In the genomic region with DNA sequence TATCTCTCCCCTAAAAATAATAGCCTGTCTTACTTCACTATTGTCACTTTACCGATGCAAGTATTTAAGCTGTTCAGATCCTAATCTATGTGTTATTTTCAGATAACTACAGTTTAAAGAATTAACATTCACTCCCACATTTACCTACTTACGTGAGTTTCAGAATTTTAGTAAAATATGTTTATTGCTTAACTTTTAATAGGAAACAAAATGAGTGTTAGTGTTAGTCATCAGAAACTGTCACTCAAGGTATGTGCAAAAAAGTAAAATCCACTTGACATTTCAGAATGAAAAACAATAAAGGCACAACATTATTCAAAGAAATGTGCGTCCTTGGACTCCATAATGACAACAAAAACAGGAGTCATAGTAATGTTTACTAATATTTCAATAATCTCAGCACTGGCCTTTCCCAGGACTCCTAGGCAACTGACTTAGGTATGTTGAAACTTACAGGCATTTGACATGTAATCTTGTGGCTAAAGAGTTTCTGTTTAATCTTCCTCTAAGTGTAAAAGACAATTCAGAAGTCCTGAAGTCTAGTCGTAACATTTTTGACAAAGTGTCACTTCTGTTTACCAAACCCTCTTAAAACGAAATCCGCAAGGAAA, we compare ENCODE assay signal across 16 cellular contexts. TPM values are rescaled to one million over a fixed set of nuclear protein-coding genes. Genes with fewer than 3 reads are reported as not detected.
DNase-seq lines count a peak whose midpoint lies in the region; ATAC-seq and TF ChIP-seq lines count a peak whose summit lies in the region.
"Had no signal": no experiment of that assay in that cellular context is flagged by ENCODE, and none has a peak within 500 bp of the region (broad histone marks: within the 10 kb centered on the region; RNA-seq: fewer than 3 reads in every experiment).

No MANE protein-coding gene starts in this region.

- H3K9me3 Mint-ChIP-seq in CD4-positive, CD25-positive, alpha-beta regulatory T cell, result no peaks in the 10 kb centered on the region
- no peaks in the 10 kb centered on the region for H3K9me3 Mint-ChIP-seq in activated naive CD8-positive, alpha-beta T cell treated with anti-CD3 and anti-CD28 coated beads, Interleukin-2, amount 50 U/mL, for 24 hours
- H3K9me3 Mint-ChIP-seq: activated B cell treated with CpG ODN at 0.5 μM for 24 hours; activated T-cell treated with anti-CD3 and anti-CD28 coated beads, Interleukin-2, amount 50 U/mL, for 24 hours had no signal

- H2BK120ac ChIP-seq in mesenchymal stem cell (ENCODE audit: low read depth, low read length), result no peak overlapping the region

- no peak overlapping the region for H2AK5ac ChIP-seq in mesenchymal stem cell (ENCODE audit: low read length, severe bottlenecking)

- peaks cover 46% of the 10 kb centered on the region for H3K4me1 ChIP-seq in CD4-positive, CD25-positive, alpha-beta regulatory T cell (ENCODE audit: control insufficient read depth, insufficient read depth, low read length, poor library complexity, severe bottlenecking)
- H3K4me1 ChIP-seq in HEK293 (ENCODE audit: control insufficient read depth, insufficient read depth, low read length) (peaks cover 62% of the 10 kb centered on the region), mesenchymal stem cell (ENCODE audit: control insufficient read depth, insufficient read depth, low read depth, low read length) (peaks cover 4% of the 10 kb centered on the region)

- POLR2A ChIA-PET in HEK293 (lab: Yijun Ruan, JAX), result interaction anchor here (1.3 kb wide), 1 partner anchor 11 kb away, joined by 5 read pairs; no protein-coding TSS in a partner anchor

- WGBS in mesenchymal stem cell, result 60% methylated on average over 3 of the region's 6 CpGs

- H2AFZ ChIP-seq in mesenchymal stem cell (ENCODE audit: low read depth, low read length), result no peak overlapping the region

- H3K4ac ChIP-seq in mesenchymal stem cell (ENCODE audit: low read depth in 1 of 2, low read length in 2 of 2), result no peak overlapping the region

- no peak overlapping the region for H2BK12ac ChIP-seq in mesenchymal stem cell (ENCODE audit: low read length in 2 of 2)

- no peak overlapping the region for H2BK5ac ChIP-seq in mesenchymal stem cell (ENCODE audit: low read depth, low read length, poor library complexity, severe bottlenecking)

- no peaks in the 10 kb centered on the region for H3K27me3 ChIP-seq in CD4-positive, CD25-positive, alpha-beta regulatory T cell (ENCODE audit: control insufficient read depth, insufficient read depth, low read length)
- H3K27me3 ChIP-seq in mesenchymal stem cell (ENCODE audit: control insufficient read depth in 1 of 2, insufficient read depth in 1 of 2, low read length in 2 of 2), result no peaks in the 10 kb centered on the region

- H4K8ac ChIP-seq in mesenchymal stem cell (ENCODE audit: low read length), result no peak overlapping the region

- H3K4me1 Mint-ChIP-seq in CD4-positive, CD25-positive, alpha-beta regulatory T cell, result peaks cover 30 to 63% (median 58%) of the 10 kb centered on the region in 4 donors
- peaks cover 55% of the 10 kb centered on the region for H3K4me1 Mint-ChIP-seq in activated naive CD8-positive, alpha-beta T cell treated with anti-CD3 and anti-CD28 coated beads, Interleukin-2, amount 50 U/mL, for 24 hours

- H3K36me3 ChIP-seq in CD4-positive, CD25-positive, alpha-beta regulatory T cell (ENCODE audit: control insufficient read depth, insufficient read depth, low read length), result peaks cover 31% of the 10 kb centered on the region
- H3K36me3 ChIP-seq in HEK293 (ENCODE audit: control insufficient read depth in 2 of 2, insufficient read depth in 1 of 2, low read length in 2 of 2) (no peaks in the 10 kb centered on the region), mesenchymal stem cell (ENCODE audit: control insufficient read depth in 1 of 2, insufficient read depth in 2 of 2, low read depth in 1 of 2, low read length in 2 of 2) (peaks cover 0 to 12% of the 10 kb centered on the region in 2 experiments)

- H4K91ac ChIP-seq in mesenchymal stem cell (ENCODE audit: low read length), result no peak overlapping the region

- peaks cover 14% of the 10 kb centered on the region for H3K27me3 Mint-ChIP-seq in CD4-positive, CD25-positive, alpha-beta regulatory T cell
- no peaks in the 10 kb centered on the region for H3K27me3 Mint-ChIP-seq in activated naive CD8-positive, alpha-beta T cell treated with anti-CD3 and anti-CD28 coated beads, Interleukin-2, amount 50 U/mL, for 24 hours
- H3K27me3 Mint-ChIP-seq: activated B cell treated with CpG ODN at 0.5 μM for 24 hours; activated T-cell treated with anti-CD3 and anti-CD28 coated beads, Interleukin-2, amount 50 U/mL, for 24 hours had no signal

- H2BK15ac ChIP-seq in mesenchymal stem cell (ENCODE audit: low read depth, poor library complexity, severe bottlenecking), result no peak overlapping the region

- H3K4me3 Mint-ChIP-seq in CD4-positive, CD25-positive, alpha-beta regulatory T cell, result peak overlapping the region; percentile 30 to 96 (median 42)
- H3K4me3 Mint-ChIP-seq in activated naive CD8-positive, alpha-beta T cell treated with anti-CD3 and anti-CD28 coated beads, Interleukin-2, amount 50 U/mL, for 24 hours, result peak overlapping the region; percentile 36
- H3K4me3 Mint-ChIP-seq: activated B cell treated with CpG ODN at 0.5 μM for 24 hours; activated T-cell treated with anti-CD3 and anti-CD28 coated beads, Interleukin-2, amount 50 U/mL, for 24 hours had no signal

- H3K36me3 Mint-ChIP-seq in CD4-positive, CD25-positive, alpha-beta regulatory T cell, result peaks cover 17% of the 10 kb centered on the region
- peaks cover 19% of the 10 kb centered on the region for H3K36me3 Mint-ChIP-seq in activated naive CD8-positive, alpha-beta T cell treated with anti-CD3 and anti-CD28 coated beads, Interleukin-2, amount 50 U/mL, for 24 hours (ENCODE audit: low read depth)

- no peak overlapping the region for H3K23ac ChIP-seq in mesenchymal stem cell (ENCODE audit: low read length in 2 of 2)

- CTCF ChIA-PET in HEK293 (lab: Yijun Ruan, JAX), result interaction anchor here (0.6 to 3.4 kb wide), 7 partner anchors 30 to 865 kb away, joined by 3 to 22 read pairs (median 4); no protein-coding TSS in a partner anchor

- no peak overlapping the region for H3K4me2 ChIP-seq in mesenchymal stem cell (ENCODE audit: low read length, poor library complexity, severe bottlenecking)

- peak overlapping the region in 2 of 3 donors; percentile 67 to 97 for H3K27ac Mint-ChIP-seq in CD4-positive, CD25-positive, alpha-beta regulatory T cell
- no peak overlapping the region for H3K27ac Mint-ChIP-seq in activated naive CD8-positive, alpha-beta T cell treated with anti-CD3 and anti-CD28 coated beads, Interleukin-2, amount 50 U/mL, for 24 hours
- H3K27ac Mint-ChIP-seq: activated B cell treated with CpG ODN at 0.5 μM for 24 hours had no signal

- H3K9ac ChIP-seq in mesenchymal stem cell (ENCODE audit: low read length), result no peak overlapping the region

- H3K79me1 ChIP-seq in mesenchymal stem cell (replicated peaks; ENCODE audit: low read length, poor library complexity, severe bottlenecking), result peaks cover 9% of the 10 kb centered on the region

- ATAC-seq in CD4-positive, CD25-positive, alpha-beta regulatory T cell (ENCODE audit: low read depth in 2 of 2), result no peak
- ATAC-seq in activated naive CD8-positive, alpha-beta T cell treated with anti-CD3 and anti-CD28 coated beads, Interleukin-2, amount 50 U/mL, for 24 hours, result no peak
- ATAC-seq in GM21390 (IDR thresholded peaks at IDR 0.05; ENCODE audit: unreplicated experiment) (no peak), GM18517 (IDR thresholded peaks at IDR 0.05; ENCODE audit: unreplicated experiment) (no peak), esophagus mucosa (no peak)
- ATAC-seq: left colon; naive thymus-derived CD4-positive, alpha-beta T cell; sciatic nerve had no signal

- H3K9me3 ChIP-seq in CD4-positive, CD25-positive, alpha-beta regulatory T cell (ENCODE audit: control insufficient read depth in 2 of 2, low read length in 2 of 2), result no peaks in the 10 kb centered on the region
- H3K9me3 ChIP-seq in HEK293 (ENCODE audit: control insufficient read depth, insufficient read depth, low read depth, low read length) (no peaks in the 10 kb centered on the region), mesenchymal stem cell (ENCODE audit: control insufficient read depth, low read length) (no peaks in the 10 kb centered on the region)

- no peak for DNase-seq in CD4-positive, CD25-positive, alpha-beta regulatory T cell
- no peak for DNase-seq in activated naive CD8-positive, alpha-beta T cell treated with anti-CD3 and anti-CD28 coated beads, Interleukin-2, amount 50 U/mL, for 24 hours
- DNase-seq in mesenchymal stem cell (peak; percentile 73), T1000 (lab: John Stamatoyannopoulos, UW) (no peak)
- DNase-seq: activated B cell treated with CpG ODN at 0.5 μM for 24 hours; activated T-cell treated with anti-CD3 and anti-CD28 coated beads, Interleukin-2, amount 50 U/mL, for 24 hours; COR-L47; H7; Karpas-422; left colon; naive thymus-derived CD4-positive, alpha-beta T cell had no signal

- peak overlapping the region; percentile 48 for H3K4me3 ChIP-seq in CD4-positive, CD25-positive, alpha-beta regulatory T cell (ENCODE audit: low read depth, low read length)
- H3K4me3 ChIP-seq in HEK293 (ENCODE audit: low read depth, low read length), result no peak overlapping the region
- H3K4me3 ChIP-seq in mesenchymal stem cell (ENCODE audit: insufficient read depth in 1 of 2, low read depth in 1 of 2, low read length in 2 of 2), result no peak overlapping the region

- no peak overlapping the region for H3K14ac ChIP-seq in mesenchymal stem cell (ENCODE audit: low read length in 2 of 2)

- H3K27ac ChIP-seq in CD4-positive, CD25-positive, alpha-beta regulatory T cell (ENCODE audit: insufficient read depth, low read length, poor library complexity, severe bottlenecking), result peak overlapping the region; percentile 17
- peak overlapping the region; percentile 79 for H3K27ac ChIP-seq in HEK293 (ENCODE audit: extremely low read depth, low read depth, low read length)
- H3K27ac ChIP-seq in mesenchymal stem cell (ENCODE audit: low read length, poor library complexity, severe bottlenecking), result no peak overlapping the region

- no peak for TF ChIP-seq CTCF in HEK293 (tag by site-specific recombination; IDR thresholded peaks at IDR 0.05)

- no peak overlapping the region for H3K18ac ChIP-seq in mesenchymal stem cell (ENCODE audit: low read depth in 1 of 2, low read length in 2 of 2)

TF ChIP-seq in HEK293, 187 proteins besides CTCF, POLR2A, EP300 and RAD21 (continues in another document):
- no peak for TF ChIP-seq ZNF837 (tag by site-specific recombination; IDR thresholded peaks at IDR 0.05)

RNA-seq across cellular contexts. Expression of a gene that starts 4.5 kb away (rescaled TPM):
- 191 TPM for total RNA-seq in CD4-positive, CD25-positive, alpha-beta regulatory T cell
- polyA plus RNA-seq in CD4-positive, CD25-positive, alpha-beta regulatory T cell, result 10 to 100 TPM; 15.8 to 22.9 (median 18.9) TPM
- 16.8 TPM for polyA plus RNA-seq in mesenchymal stem cell (2013, experiment 1 of 2)
- 16.0 TPM for polyA plus RNA-seq in mesenchymal stem cell (2013, experiment 2 of 2)
- 29.3 TPM for total RNA-seq in esophagus mucosa
